Comparison of ENCODE assay signal across 8 cellular contexts in genomic region chr11:47981667-47982404, GRCh38. TPM values are rescaled to one million over a fixed set of nuclear protein-coding genes. Genes with fewer than 3 reads are reported as not detected.
DNase-seq lines count a peak whose midpoint lies in the region; ATAC-seq lines count a peak whose summit lies in the region.

No MANE protein-coding gene starts in this region.

- H3K27ac Mint-ChIP-seq in activated CD4-positive, alpha-beta T cell treated with anti-CD3 and anti-CD28 coated beads, Interleukin-2, amount 10 ng/mL, durations not matched to agents 7 days and 5 days = peak overlapping the region; percentile 90
- H3K27ac Mint-ChIP-seq in activated T-cell treated with anti-CD3 and anti-CD28 coated beads, Interleukin-2, amount 50 U/mL, for 72 hours = peak overlapping the region; percentile 63
- peak overlapping the region; percentile 65 for H3K27ac Mint-ChIP-seq in stimulated activated memory B cell treated with anti-CD40 and anti-IgM and Interleukin-4, amounts not matched to agents 10 μg/mL and 1 μg/mL and 100 μg/mL, for 72 hours

- peak in 1 of 2 donors; percentile 22 for ATAC-seq in activated T-cell treated with anti-CD3 and anti-CD28 coated beads, Interleukin-2, amount 50 U/mL, for 72 hours (replicated peaks in 1 of 2)
- no peak for ATAC-seq in stimulated activated memory B cell treated with anti-CD40 and anti-IgM and Interleukin-4, amounts not matched to agents 10 μg/mL and 1 μg/mL and 100 μg/mL, for 72 hours
- ATAC-seq in GM21619 (IDR thresholded peaks at IDR 0.05; ENCODE audit: unreplicated experiment) = no peak

- no peak for DNase-seq in activated CD4-positive, alpha-beta T cell treated with anti-CD3 and anti-CD28 coated beads, Interleukin-2, amount 10 ng/mL, durations not matched to agents 7 days and 5 days
- no peak for DNase-seq in activated CD4-positive, alpha-beta T cell treated with anti-CD3 and anti-CD28 coated beads, Interleukin-2, amount 50 U/mL, for 1 hour
- peak; percentile 23 to 46 for DNase-seq in activated T-cell treated with anti-CD3 and anti-CD28 coated beads, Interleukin-2, amount 50 U/mL, for 72 hours
- DNase-seq in NCI-H1694 treated with DMSO at 0.1 percent for 48 hours (lab: John Stamatoyannopoulos, UW) (no peak), SKM-1 (lab: John Stamatoyannopoulos, UW; ENCODE audit: unreplicated experiment) (no peak)

- H3K9me3 Mint-ChIP-seq in activated CD4-positive, alpha-beta T cell treated with anti-CD3 and anti-CD28 coated beads, Interleukin-2, amount 10 ng/mL, durations not matched to agents 7 days and 5 days = no peaks in the 10 kb centered on the region
- no peaks in the 10 kb centered on the region for H3K9me3 Mint-ChIP-seq in activated T-cell treated with anti-CD3 and anti-CD28 coated beads, Interleukin-2, amount 50 U/mL, for 72 hours
- H3K9me3 Mint-ChIP-seq in stimulated activated memory B cell treated with anti-CD40 and anti-IgM and Interleukin-4, amounts not matched to agents 10 μg/mL and 1 μg/mL and 100 μg/mL, for 72 hours = no peaks in the 10 kb centered on the region

- H3K27me3 Mint-ChIP-seq in activated CD4-positive, alpha-beta T cell treated with anti-CD3 and anti-CD28 coated beads, Interleukin-2, amount 10 ng/mL, durations not matched to agents 7 days and 5 days = peaks cover 7% of the 10 kb centered on the region
- H3K27me3 Mint-ChIP-seq in activated T-cell treated with anti-CD3 and anti-CD28 coated beads, Interleukin-2, amount 50 U/mL, for 72 hours (ENCODE audit: low read depth) = peaks cover 9% of the 10 kb centered on the region
- no peaks in the 10 kb centered on the region for H3K27me3 Mint-ChIP-seq in stimulated activated memory B cell treated with anti-CD40 and anti-IgM and Interleukin-4, amounts not matched to agents 10 μg/mL and 1 μg/mL and 100 μg/mL, for 72 hours

- peaks cover 40% of the 10 kb centered on the region for H3K36me3 Mint-ChIP-seq in activated CD4-positive, alpha-beta T cell treated with anti-CD3 and anti-CD28 coated beads, Interleukin-2, amount 10 ng/mL, durations not matched to agents 7 days and 5 days (ENCODE audit: low read depth)
- H3K36me3 Mint-ChIP-seq in activated T-cell treated with anti-CD3 and anti-CD28 coated beads, Interleukin-2, amount 50 U/mL, for 72 hours (ENCODE audit: insufficient read depth in 2 of 2) = peaks cover 4 to 11% of the 10 kb centered on the region in 2 donors
- H3K36me3 Mint-ChIP-seq in stimulated activated memory B cell treated with anti-CD40 and anti-IgM and Interleukin-4, amounts not matched to agents 10 μg/mL and 1 μg/mL and 100 μg/mL, for 72 hours = peaks cover 9% of the 10 kb centered on the region

- peak overlapping the region; percentile 56 for H3K4me3 ChIP-seq in iPS-11a (ENCODE audit: low read depth, low read length)

- CTCF ChIA-PET in activated CD4-positive, alpha-beta T cell treated with anti-CD3 and anti-CD28 coated beads, Interleukin-2, amount 10 ng/mL, durations not matched to agents 7 days and 5 days (lab: Charles Lee) = interaction anchor here (0.6 to 1.7 kb wide), 4 partner anchors 16 to 59 kb away, joined by 3 to 5 read pairs (median 4); no protein-coding TSS in a partner anchor

- POLR2A ChIA-PET in activated CD4-positive, alpha-beta T cell treated with anti-CD3 and anti-CD28 coated beads, Interleukin-2, amount 10 ng/mL, durations not matched to agents 7 days and 5 days (lab: Charles Lee) = no interaction called here

- peak overlapping the region; percentile 98 for H3K4me3 Mint-ChIP-seq in activated CD4-positive, alpha-beta T cell treated with anti-CD3 and anti-CD28 coated beads, Interleukin-2, amount 10 ng/mL, durations not matched to agents 7 days and 5 days
- H3K4me3 Mint-ChIP-seq in activated T-cell treated with anti-CD3 and anti-CD28 coated beads, Interleukin-2, amount 50 U/mL, for 72 hours = peak overlapping the region; percentile 87 to 91
- H3K4me3 Mint-ChIP-seq in stimulated activated memory B cell treated with anti-CD40 and anti-IgM and Interleukin-4, amounts not matched to agents 10 μg/mL and 1 μg/mL and 100 μg/mL, for 72 hours = peak overlapping the region; percentile 86

- H3K4me1 Mint-ChIP-seq in activated CD4-positive, alpha-beta T cell treated with anti-CD3 and anti-CD28 coated beads, Interleukin-2, amount 10 ng/mL, durations not matched to agents 7 days and 5 days = peaks cover 43% of the 10 kb centered on the region
- H3K4me1 Mint-ChIP-seq in activated T-cell treated with anti-CD3 and anti-CD28 coated beads, Interleukin-2, amount 50 U/mL, for 72 hours (ENCODE audit: low read depth) = peaks cover 53% of the 10 kb centered on the region
- H3K4me1 Mint-ChIP-seq in stimulated activated memory B cell treated with anti-CD40 and anti-IgM and Interleukin-4, amounts not matched to agents 10 μg/mL and 1 μg/mL and 100 μg/mL, for 72 hours = peaks cover 40% of the 10 kb centered on the region

RNA-seq across cellular contexts. Expression of gene PTPRJ, which starts 1.5 kb away (rescaled TPM):
- total RNA-seq in activated CD4-positive, alpha-beta T cell treated with anti-CD3 and anti-CD28 coated beads, Interleukin-2, amount 10 ng/mL, durations not matched to agents 7 days and 5 days = 10 to 100 TPM; 75.2 to 81.3 TPM
- total RNA-seq in activated T-cell treated with anti-CD3 and anti-CD28 coated beads, Interleukin-2, amount 50 U/mL, for 72 hours = 10 to 100 TPM; 36.6 to 50.6 TPM

Comparison
In these comparisons a context has a peak if more than half of its experiments do, and no peak if none do; other contexts are left out.
1. DNase-seq: peak in activated T-cell treated with anti-CD3 and anti-CD28 coated beads, Interleukin-2, amount 50 U/mL, for 72 hours (2 of 2); none in activated CD4-positive, alpha-beta T cell treated with anti-CD3 and anti-CD28 coated beads, Interleukin-2, amount 10 ng/mL, durations not matched to agents 7 days and 5 days (single experiment), activated CD4-positive, alpha-beta T cell treated with anti-CD3 and anti-CD28 coated beads, Interleukin-2, amount 50 U/mL, for 1 hour (single experiment), NCI-H1694 treated with DMSO at 0.1 percent for 48 hours (single experiment) and SKM-1 (single experiment).
2. Peak in every context shown above with its lines, with median percentiles within 50 percentile points of each other: H3K27ac Mint-ChIP-seq and H3K4me3 Mint-ChIP-seq.